30 cellular contexts compared by ENCODE assay signal in genomic region chr7:158157460-158157859, GRCh38.
"Had no signal": no experiment of that assay in that cellular context is flagged by ENCODE, and none has a peak within 500 bp of the region (broad histone marks: within the 10 kb centered on the region; RNA-seq: fewer than 3 reads in every experiment).

No MANE protein-coding gene starts in this region.

- H3K36me3 Mint-ChIP-seq: activated naive CD8-positive, alpha-beta T cell had no signal

- H3K27ac Mint-ChIP-seq: activated CD4-positive, alpha-beta memory T cell treated with anti-CD3 and anti-CD28 coated beads, Interleukin-2, amount 10 ng/mL, durations not matched to agents 7 days and 5 days; activated CD4-positive, alpha-beta T cell treated with anti-CD3 and anti-CD28 coated beads, Interleukin-2, amount 10 ng/mL, durations not matched to agents 7 days and 5 days; activated naive CD8-positive, alpha-beta T cell; activated T-cell treated with anti-CD3 and anti-CD28 coated beads, Interleukin-2, amount 50 U/mL, for 24 hours; activated T-cell treated with anti-CD3 and anti-CD28 coated beads, Interleukin-2, amount 50 U/mL, for 72 hours; activated T-helper 17 cell treated with anti-CD3 and anti-CD28 coated beads, Interleukin-2, amount 50 U/mL, for 72 hours; dendritic cell treated with granulocyte-macrophage colony-stimulating factor and Interleukin-4, amounts not matched to agents 40 ng/mL and 50 ng/mL, for 4 days; endodermal cell; WTC11 had no signal

- DNase-seq: activated CD4-positive, alpha-beta memory T cell treated with anti-CD3 and anti-CD28 coated beads, Interleukin-2, amount 10 ng/mL, durations not matched to agents 7 days and 5 days; activated CD4-positive, alpha-beta T cell treated with anti-CD3 and anti-CD28 coated beads for 1 hour; activated CD4-positive, alpha-beta T cell treated with anti-CD3 and anti-CD28 coated beads for 4 hours; activated CD4-positive, alpha-beta T cell treated with anti-CD3 and anti-CD28 coated beads, Interleukin-2, amount 10 ng/mL, durations not matched to agents 7 days and 5 days; activated CD4-positive, alpha-beta T cell treated with anti-CD3 and anti-CD28 coated beads, Interleukin-2, amount 50 U/mL, for 4 hours; activated CD8-positive, alpha-beta memory T cell treated with anti-CD3 and anti-CD28 coated beads, Interleukin-2, amount 50 U/mL, for 48 hours; activated effector memory CD4-positive, alpha-beta T cell treated with Interleukin-2 at 50 U/mL for 16 hours; activated gamma-delta T cell treated with Interleukin-2 at 50 U/mL for 16 hours; activated naive CD4-positive, alpha-beta T cell treated with anti-CD3 and anti-CD28 coated beads, Interleukin-2, amount 50 U/mL, for 16 hours; activated naive CD4-positive, alpha-beta T cell treated with Interleukin-2 at 50 U/mL for 16 hours; activated T-cell treated with anti-CD3 and anti-CD28 coated beads for 4 hours; activated T-cell treated with anti-CD3 and anti-CD28 coated beads, Interleukin-2, amount 50 U/mL, for 24 hours; activated T-cell treated with anti-CD3 and anti-CD28 coated beads, Interleukin-2, amount 50 U/mL, for 72 hours; amniotic stem cell; body of pancreas; central memory CD4-positive, alpha-beta T cell; cerebellar nuclear complex; colonic mucosa; dorsolateral prefrontal cortex; effector memory CD4-positive, alpha-beta T cell; endodermal cell; foreskin fibroblast; T-helper 2 cell had no signal

- H3K4me3 ChIP-seq: body of pancreas, cardiac muscle cell, colonic mucosa, dorsolateral prefrontal cortex had no signal

- H3K36me3 ChIP-seq: cardiac muscle cell, colonic mucosa had no signal

- H3K9me3 ChIP-seq: body of pancreas, colonic mucosa had no signal

- H3K4me3 Mint-ChIP-seq: activated CD4-positive, alpha-beta memory T cell treated with anti-CD3 and anti-CD28 coated beads, Interleukin-2, amount 10 ng/mL, durations not matched to agents 7 days and 5 days; activated CD4-positive, alpha-beta T cell treated with anti-CD3 and anti-CD28 coated beads, Interleukin-2, amount 10 ng/mL, durations not matched to agents 7 days and 5 days; activated naive CD8-positive, alpha-beta T cell; activated T-cell treated with anti-CD3 and anti-CD28 coated beads, Interleukin-2, amount 50 U/mL, for 24 hours; activated T-cell treated with anti-CD3 and anti-CD28 coated beads, Interleukin-2, amount 50 U/mL, for 72 hours; activated T-helper 17 cell treated with anti-CD3 and anti-CD28 coated beads, Interleukin-2, amount 50 U/mL, for 72 hours; dendritic cell treated with granulocyte-macrophage colony-stimulating factor and Interleukin-4, amounts not matched to agents 40 ng/mL and 50 ng/mL, for 4 days; endodermal cell; WTC11 had no signal

- H3K4me1 Mint-ChIP-seq: activated CD4-positive, alpha-beta memory T cell treated with anti-CD3 and anti-CD28 coated beads, Interleukin-2, amount 10 ng/mL, durations not matched to agents 7 days and 5 days; activated CD4-positive, alpha-beta T cell treated with anti-CD3 and anti-CD28 coated beads, Interleukin-2, amount 10 ng/mL, durations not matched to agents 7 days and 5 days; activated T-helper 17 cell treated with anti-CD3 and anti-CD28 coated beads, Interleukin-2, amount 50 U/mL, for 72 hours; endodermal cell; WTC11 had no signal

- H3K27me3 Mint-ChIP-seq: activated CD4-positive, alpha-beta memory T cell treated with anti-CD3 and anti-CD28 coated beads, Interleukin-2, amount 10 ng/mL, durations not matched to agents 7 days and 5 days; activated CD4-positive, alpha-beta T cell treated with anti-CD3 and anti-CD28 coated beads, Interleukin-2, amount 10 ng/mL, durations not matched to agents 7 days and 5 days; dendritic cell treated with granulocyte-macrophage colony-stimulating factor and Interleukin-4, amounts not matched to agents 40 ng/mL and 50 ng/mL, for 4 days had no signal

- H3K27me3 ChIP-seq: body of pancreas, cardiac muscle cell, colonic mucosa, dorsolateral prefrontal cortex had no signal

- H3K27ac ChIP-seq: body of pancreas, cardiac muscle cell, colonic mucosa, dorsolateral prefrontal cortex, VCaP had no signal

- ATAC-seq: activated T-cell treated with anti-CD3 and anti-CD28 coated beads, Interleukin-2, amount 50 U/mL, for 72 hours; activated T-helper 17 cell treated with anti-CD3 and anti-CD28 coated beads, Interleukin-2, amount 50 U/mL, for 72 hours; body of pancreas; esophagus mucosa; WTC11 had no signal

- H3K4me1 ChIP-seq: body of pancreas, colonic mucosa had no signal
